1 cellular context compared by ENCODE assay signal in the genomic region with DNA sequence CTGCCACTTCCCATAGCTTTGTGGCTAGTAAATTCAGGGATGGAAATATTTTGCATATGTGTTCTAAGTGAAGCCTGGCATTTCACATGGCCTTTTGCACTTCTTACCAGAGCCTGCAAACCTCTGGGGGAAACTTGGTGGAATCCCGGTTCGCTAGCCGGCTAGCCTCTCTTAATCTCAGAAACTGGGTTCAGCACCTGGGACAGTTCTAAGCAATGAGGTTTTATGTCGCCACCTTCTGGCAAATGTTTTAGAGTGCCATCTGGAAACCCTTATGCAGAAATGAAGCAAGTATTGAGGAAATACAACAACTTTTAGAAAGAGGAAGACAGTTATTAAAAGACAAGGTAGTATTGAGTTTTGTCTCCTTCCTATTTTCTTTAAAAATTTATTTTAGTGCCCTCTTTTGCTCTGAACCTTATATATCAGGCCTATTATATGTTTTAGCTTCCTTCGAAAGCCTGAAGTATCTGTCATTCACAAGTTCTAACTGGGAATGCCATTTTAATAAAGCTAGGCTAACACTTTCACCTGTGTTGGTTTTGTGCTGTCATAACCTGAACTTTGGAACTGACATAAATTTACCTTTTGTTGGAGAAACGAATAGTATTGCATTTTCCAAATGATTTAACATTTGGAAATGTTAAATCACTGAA.
TF ChIP-seq lines count a peak whose summit lies in the region.

No MANE protein-coding gene starts in this region.

TF ChIP-seq in H1, 55 proteins besides CTCF, POLR2A, EP300 and RAD21:
- TF ChIP-seq MAFK (IDR thresholded peaks at IDR 0.05; ENCODE audit: low read depth, low read length), result no peak
- TF ChIP-seq, protein P1, sequence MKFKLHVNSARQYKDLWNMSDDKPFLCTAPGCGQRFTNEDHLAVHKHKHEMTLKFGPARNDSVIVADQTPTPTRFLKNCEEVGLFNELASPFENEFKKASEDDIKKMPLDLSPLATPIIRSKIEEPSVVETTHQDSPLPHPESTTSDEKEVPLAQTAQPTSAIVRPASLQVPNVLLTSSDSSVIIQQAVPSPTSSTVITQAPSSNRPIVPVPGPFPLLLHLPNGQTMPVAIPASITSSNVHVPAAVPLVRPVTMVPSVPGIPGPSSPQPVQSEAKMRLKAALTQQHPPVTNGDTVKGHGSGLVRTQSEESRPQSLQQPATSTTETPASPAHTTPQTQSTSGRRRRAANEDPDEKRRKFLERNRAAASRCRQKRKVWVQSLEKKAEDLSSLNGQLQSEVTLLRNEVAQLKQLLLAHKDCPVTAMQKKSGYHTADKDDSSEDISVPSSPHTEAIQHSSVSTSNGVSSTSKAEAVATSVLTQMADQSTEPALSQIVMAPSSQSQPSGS (IDR thresholded peaks at IDR 0.05; ENCODE audit: low read length), result 0 out of 2 replicates have a peak, but pooled peaks have one; percentile 30
- no peak for TF ChIP-seq SIX5 (IDR thresholded peaks at IDR 0.05; ENCODE audit: low read depth, low read length)
- TF ChIP-seq, protein P2, sequence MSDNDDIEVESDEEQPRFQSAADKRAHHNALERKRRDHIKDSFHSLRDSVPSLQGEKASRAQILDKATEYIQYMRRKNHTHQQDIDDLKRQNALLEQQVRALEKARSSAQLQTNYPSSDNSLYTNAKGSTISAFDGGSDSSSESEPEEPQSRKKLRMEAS (IDR thresholded peaks at IDR 0.05), result peak; percentile 50; the same call in 1 of the 2 replicates
- TF ChIP-seq SIN3A (conservative IDR thresholded peaks at IDR 0.05 in 1 of 2, IDR thresholded peaks at IDR 0.05 in 1 of 2; ENCODE audit: low read depth in 1 of 2, low read length in 2 of 2), result peak; percentile 96 to 97
- TF ChIP-seq, protein P3, sequence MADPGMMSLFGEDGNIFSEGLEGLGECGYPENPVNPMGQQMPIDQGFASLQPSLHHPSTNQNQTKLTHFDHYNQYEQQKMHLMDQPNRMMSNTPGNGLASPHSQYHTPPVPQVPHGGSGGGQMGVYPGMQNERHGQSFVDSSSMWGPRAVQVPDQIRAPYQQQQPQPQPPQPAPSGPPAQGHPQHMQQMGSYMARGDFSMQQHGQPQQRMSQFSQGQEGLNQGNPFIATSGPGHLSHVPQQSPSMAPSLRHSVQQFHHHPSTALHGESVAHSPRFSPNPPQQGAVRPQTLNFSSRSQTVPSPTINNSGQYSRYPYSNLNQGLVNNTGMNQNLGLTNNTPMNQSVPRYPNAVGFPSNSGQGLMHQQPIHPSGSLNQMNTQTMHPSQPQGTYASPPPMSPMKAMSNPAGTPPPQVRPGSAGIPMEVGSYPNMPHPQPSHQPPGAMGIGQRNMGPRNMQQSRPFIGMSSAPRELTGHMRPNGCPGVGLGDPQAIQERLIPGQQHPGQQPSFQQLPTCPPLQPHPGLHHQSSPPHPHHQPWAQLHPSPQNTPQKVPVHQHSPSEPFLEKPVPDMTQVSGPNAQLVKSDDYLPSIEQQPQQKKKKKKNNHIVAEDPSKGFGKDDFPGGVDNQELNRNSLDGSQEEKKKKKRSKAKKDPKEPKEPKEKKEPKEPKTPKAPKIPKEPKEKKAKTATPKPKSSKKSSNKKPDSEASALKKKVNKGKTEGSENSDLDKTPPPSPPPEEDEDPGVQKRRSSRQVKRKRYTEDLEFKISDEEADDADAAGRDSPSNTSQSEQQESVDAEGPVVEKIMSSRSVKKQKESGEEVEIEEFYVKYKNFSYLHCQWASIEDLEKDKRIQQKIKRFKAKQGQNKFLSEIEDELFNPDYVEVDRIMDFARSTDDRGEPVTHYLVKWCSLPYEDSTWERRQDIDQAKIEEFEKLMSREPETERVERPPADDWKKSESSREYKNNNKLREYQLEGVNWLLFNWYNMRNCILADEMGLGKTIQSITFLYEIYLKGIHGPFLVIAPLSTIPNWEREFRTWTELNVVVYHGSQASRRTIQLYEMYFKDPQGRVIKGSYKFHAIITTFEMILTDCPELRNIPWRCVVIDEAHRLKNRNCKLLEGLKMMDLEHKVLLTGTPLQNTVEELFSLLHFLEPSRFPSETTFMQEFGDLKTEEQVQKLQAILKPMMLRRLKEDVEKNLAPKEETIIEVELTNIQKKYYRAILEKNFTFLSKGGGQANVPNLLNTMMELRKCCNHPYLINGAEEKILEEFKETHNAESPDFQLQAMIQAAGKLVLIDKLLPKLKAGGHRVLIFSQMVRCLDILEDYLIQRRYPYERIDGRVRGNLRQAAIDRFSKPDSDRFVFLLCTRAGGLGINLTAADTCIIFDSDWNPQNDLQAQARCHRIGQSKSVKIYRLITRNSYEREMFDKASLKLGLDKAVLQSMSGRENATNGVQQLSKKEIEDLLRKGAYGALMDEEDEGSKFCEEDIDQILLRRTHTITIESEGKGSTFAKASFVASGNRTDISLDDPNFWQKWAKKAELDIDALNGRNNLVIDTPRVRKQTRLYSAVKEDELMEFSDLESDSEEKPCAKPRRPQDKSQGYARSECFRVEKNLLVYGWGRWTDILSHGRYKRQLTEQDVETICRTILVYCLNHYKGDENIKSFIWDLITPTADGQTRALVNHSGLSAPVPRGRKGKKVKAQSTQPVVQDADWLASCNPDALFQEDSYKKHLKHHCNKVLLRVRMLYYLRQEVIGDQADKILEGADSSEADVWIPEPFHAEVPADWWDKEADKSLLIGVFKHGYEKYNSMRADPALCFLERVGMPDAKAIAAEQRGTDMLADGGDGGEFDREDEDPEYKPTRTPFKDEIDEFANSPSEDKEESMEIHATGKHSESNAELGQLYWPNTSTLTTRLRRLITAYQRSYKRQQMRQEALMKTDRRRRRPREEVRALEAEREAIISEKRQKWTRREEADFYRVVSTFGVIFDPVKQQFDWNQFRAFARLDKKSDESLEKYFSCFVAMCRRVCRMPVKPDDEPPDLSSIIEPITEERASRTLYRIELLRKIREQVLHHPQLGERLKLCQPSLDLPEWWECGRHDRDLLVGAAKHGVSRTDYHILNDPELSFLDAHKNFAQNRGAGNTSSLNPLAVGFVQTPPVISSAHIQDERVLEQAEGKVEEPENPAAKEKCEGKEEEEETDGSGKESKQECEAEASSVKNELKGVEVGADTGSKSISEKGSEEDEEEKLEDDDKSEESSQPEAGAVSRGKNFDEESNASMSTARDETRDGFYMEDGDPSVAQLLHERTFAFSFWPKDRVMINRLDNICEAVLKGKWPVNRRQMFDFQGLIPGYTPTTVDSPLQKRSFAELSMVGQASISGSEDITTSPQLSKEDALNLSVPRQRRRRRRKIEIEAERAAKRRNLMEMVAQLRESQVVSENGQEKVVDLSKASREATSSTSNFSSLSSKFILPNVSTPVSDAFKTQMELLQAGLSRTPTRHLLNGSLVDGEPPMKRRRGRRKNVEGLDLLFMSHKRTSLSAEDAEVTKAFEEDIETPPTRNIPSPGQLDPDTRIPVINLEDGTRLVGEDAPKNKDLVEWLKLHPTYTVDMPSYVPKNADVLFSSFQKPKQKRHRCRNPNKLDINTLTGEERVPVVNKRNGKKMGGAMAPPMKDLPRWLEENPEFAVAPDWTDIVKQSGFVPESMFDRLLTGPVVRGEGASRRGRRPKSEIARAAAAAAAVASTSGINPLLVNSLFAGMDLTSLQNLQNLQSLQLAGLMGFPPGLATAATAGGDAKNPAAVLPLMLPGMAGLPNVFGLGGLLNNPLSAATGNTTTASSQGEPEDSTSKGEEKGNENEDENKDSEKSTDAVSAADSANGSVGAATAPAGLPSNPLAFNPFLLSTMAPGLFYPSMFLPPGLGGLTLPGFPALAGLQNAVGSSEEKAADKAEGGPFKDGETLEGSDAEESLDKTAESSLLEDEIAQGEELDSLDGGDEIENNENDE (IDR thresholded peaks at IDR 0.05; ENCODE audit: insufficient replicate concordance, low read length), result peak; percentile 31
